26 cellular contexts compared by ENCODE assay signal in the genomic region with DNA sequence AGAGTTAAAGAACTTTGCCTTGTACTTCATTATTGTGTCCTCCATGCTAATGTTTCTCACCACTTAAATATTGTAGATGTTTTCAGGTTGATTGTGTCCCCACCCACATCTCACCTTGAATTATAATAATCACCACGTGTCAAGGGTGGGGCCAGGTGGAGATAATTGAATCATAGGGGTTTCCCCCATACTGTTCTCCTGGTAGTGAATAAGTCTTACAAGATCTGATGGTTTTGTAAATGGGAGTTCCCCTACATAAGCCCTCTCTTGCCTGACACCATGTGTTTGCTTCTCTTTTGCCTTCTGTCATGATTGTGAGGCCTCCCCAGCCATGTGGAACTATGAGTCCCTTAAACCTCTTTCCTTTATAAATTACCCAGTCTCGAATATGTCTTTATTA.
"Had no signal": no experiment of that assay in that cellular context is flagged by ENCODE, and none has a peak within 500 bp of the region (broad histone marks: within the 10 kb centered on the region; RNA-seq: fewer than 3 reads in every experiment).

No MANE protein-coding gene starts in this region.

- H3K9me3 ChIP-seq: adrenal gland, Peyer's patch, SK-N-SH had no signal

- H3K9me2 ChIP-seq: SK-N-SH had no signal

- H3K4me2 ChIP-seq: SK-N-SH had no signal

- ATAC-seq: activated T-cell treated with anti-CD3 and anti-CD28 coated beads, Interleukin-2, amount 50 U/mL, for 72 hours; activated T-helper 17 cell treated with anti-CD3 and anti-CD28 coated beads, Interleukin-2, amount 50 U/mL, for 72 hours; K562; PC-3 had no signal

- H3K9ac ChIP-seq: SK-N-SH had no signal

- H3K27ac ChIP-seq: adrenal gland, cardiac muscle cell, Peyer's patch, SJSA1 had no signal

- H3K4me3 ChIP-seq: adrenal gland, cardiac muscle cell, K562, Peyer's patch, SJSA1 had no signal

- H3K27me3 ChIP-seq: adrenal gland, cardiac muscle cell, Peyer's patch, SJSA1 had no signal

- H3K4me1 ChIP-seq: Peyer's patch had no signal

- DNase-seq: activated CD4-positive, alpha-beta memory T cell treated with anti-CD3 and anti-CD28 coated beads for 36 hours; activated CD4-positive, alpha-beta T cell treated with anti-CD3 and anti-CD28 coated beads for 4 hours; activated CD4-positive, alpha-beta T cell treated with anti-CD3 and anti-CD28 coated beads, Interleukin-2, amount 50 U/mL, for 1 hour; activated effector memory CD4-positive, alpha-beta T cell treated with anti-CD3 and anti-CD28 coated beads, Interleukin-2, amount 50 U/mL, for 16 hours; activated naive CD4-positive, alpha-beta T cell; activated T-cell treated with anti-CD3 and anti-CD28 coated beads, Interleukin-2, amount 50 U/mL, for 1 hour; activated T-cell treated with anti-CD3 and anti-CD28 coated beads, Interleukin-2, amount 50 U/mL, for 72 hours; adrenal gland; Karpas-422; NCI-H1048; NCI-H1436 treated with DMSO at 0.1 percent for 48 hours; NCI-H1694 treated with DMSO at 0.1 percent for 48 hours; NCI-H2029; NCI-H510A; NCI-H526; NCI-H748 treated with DMSO at 0.1 percent for 48 hours; NK-92 treated with Interleukin-12 subunit alpha and Interleukin-12 subunit beta, amount 100 ng/mL, for 24 hours; PC-3; Peyer's patch; RPMI8226; SHP77 treated with DMSO at 0.1 percent for 48 hours; SK-N-SH had no signal

- H3K36me3 ChIP-seq: adrenal gland, cardiac muscle cell, Peyer's patch, SJSA1 had no signal
